9 cellular contexts compared by ENCODE assay signal in genomic region chr17:7282752-7283321, GRCh38.
DNase-seq lines count a peak whose midpoint lies in the region; ATAC-seq and TF ChIP-seq lines count a peak whose summit lies in the region.
"Had no signal": no experiment of that assay in that cellular context is flagged by ENCODE, and none has a peak within 500 bp of the region (broad histone marks: within the 10 kb centered on the region; RNA-seq: fewer than 3 reads in every experiment).

No MANE protein-coding gene starts in this region.

- H3K27me3 ChIP-seq in parathyroid adenoma (ENCODE audit: control insufficient read depth, insufficient read depth, low read length): no peaks in the 10 kb centered on the region

- H3K4me1 ChIP-seq in parathyroid adenoma: peaks cover 12% of the 10 kb centered on the region

- H3K9me3 ChIP-seq in parathyroid adenoma (ENCODE audit: control insufficient read depth, low read length): no peaks in the 10 kb centered on the region

- peak; percentile 18 for DNase-seq in DMS 273 (lab: John Stamatoyannopoulos, UW; ENCODE audit: unreplicated experiment)
- no peak for DNase-seq in DMS 273 treated with DMSO at 0.1 percent for 48 hours (lab: John Stamatoyannopoulos, UW)
- peak; percentile 35 for DNase-seq in NAMALWA (ENCODE audit: low spot score)
- DNase-seq in epithelial cell of esophagus (ENCODE audit: low read depth): no peak
- no peak for DNase-seq in NCI-H1048 (lab: John Stamatoyannopoulos, UW)

- H2AFZ ChIP-seq in parathyroid adenoma: no peak overlapping the region

- no peaks in the 10 kb centered on the region for H3K36me3 ChIP-seq in parathyroid adenoma (ENCODE audit: control insufficient read depth, insufficient read depth, low read length)

- ATAC-seq in HG03565 (IDR thresholded peaks at IDR 0.05; ENCODE audit: unreplicated experiment) (no peak), GM19397 (IDR thresholded peaks at IDR 0.05; ENCODE audit: unreplicated experiment) (no peak)

- H3K4me3 ChIP-seq in epithelial cell of esophagus (ENCODE audit: low read length) (no peak overlapping the region), parathyroid adenoma (ENCODE audit: low read depth, low read length) (peak overlapping the region; percentile 35)

- H3K27ac ChIP-seq in parathyroid adenoma: peak overlapping the region; percentile 1
- H3K27ac ChIP-seq: 22Rv1 had no signal

- TF ChIP-seq CTCF in epithelial cell of esophagus (IDR thresholded peaks at IDR 0.05; ENCODE audit: insufficient read depth, low read depth, low read length, missing control alignments): peak; percentile 10
- no peak for TF ChIP-seq CTCF in parathyroid adenoma (IDR thresholded peaks at IDR 0.05)

- no peak overlapping the region for H3K4me2 ChIP-seq in parathyroid adenoma (ENCODE audit: low read length)

- no peaks in the 10 kb centered on the region for H3K79me2 ChIP-seq in parathyroid adenoma

- no peak overlapping the region for H3K9ac ChIP-seq in parathyroid adenoma

Comparison
In these comparisons a context has a peak if more than half of its experiments do, and no peak if none do; other contexts are left out.
1. DNase-seq: peak in DMS 273 (single experiment) and NAMALWA (single experiment); none in DMS 273 treated with DMSO at 0.1 percent for 48 hours (single experiment), epithelial cell of esophagus (single experiment) and NCI-H1048 (single experiment).